Comparison of ENCODE assay signal across 2 cellular contexts in the genomic region with DNA sequence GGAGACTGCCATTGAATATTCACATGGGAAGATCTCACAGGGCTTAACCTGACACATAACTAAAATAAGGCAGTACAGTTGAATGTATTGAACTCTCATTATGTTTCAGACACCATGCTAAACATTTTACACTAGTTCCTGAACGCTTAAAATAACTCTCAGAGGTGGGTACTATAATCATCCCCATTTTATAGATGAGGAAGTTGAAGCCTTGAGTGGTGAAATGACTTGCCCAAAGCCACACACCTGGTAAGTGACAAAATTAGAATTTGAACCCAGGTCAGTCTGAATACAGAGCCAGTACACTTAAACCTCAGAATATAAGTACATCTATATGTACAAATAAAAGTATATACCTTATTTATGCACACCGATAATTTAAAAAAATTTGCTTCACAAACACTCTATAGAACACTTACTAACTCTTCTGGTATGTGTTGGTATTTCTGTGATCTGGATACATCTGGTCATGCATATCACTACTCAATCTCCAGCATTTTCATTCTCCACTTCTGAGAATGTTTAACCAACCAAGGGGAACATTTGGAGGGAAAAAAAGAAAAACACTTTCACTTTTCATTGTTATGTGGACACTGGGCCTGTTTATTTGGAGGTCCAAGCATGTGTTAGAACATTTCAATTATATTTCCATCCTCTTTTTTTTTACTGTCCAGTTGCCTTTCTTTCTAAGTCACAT.
TF ChIP-seq lines count a peak whose summit lies in the region.

No MANE protein-coding gene starts in this region.

TF ChIP-seq in GM12891, 5 proteins besides CTCF, POLR2A, EP300 and RAD21:
- TF ChIP-seq POU2F2 (IDR thresholded peaks at IDR 0.05; ENCODE audit: low read depth, low read length) (no peak), SPI1 (IDR thresholded peaks at IDR 0.05; ENCODE audit: low read depth, low read length) (peak; percentile 52; the same call in 1 of the 2 replicates)

TF ChIP-seq in IMR-90, 13 proteins besides CTCF, POLR2A, EP300 and RAD21:
- TF ChIP-seq, protein P1, sequence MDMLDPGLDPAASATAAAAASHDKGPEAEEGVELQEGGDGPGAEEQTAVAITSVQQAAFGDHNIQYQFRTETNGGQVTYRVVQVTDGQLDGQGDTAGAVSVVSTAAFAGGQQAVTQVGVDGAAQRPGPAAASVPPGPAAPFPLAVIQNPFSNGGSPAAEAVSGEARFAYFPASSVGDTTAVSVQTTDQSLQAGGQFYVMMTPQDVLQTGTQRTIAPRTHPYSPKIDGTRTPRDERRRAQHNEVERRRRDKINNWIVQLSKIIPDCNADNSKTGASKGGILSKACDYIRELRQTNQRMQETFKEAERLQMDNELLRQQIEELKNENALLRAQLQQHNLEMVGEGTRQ (IDR thresholded peaks at IDR 0.05; ENCODE audit: low read depth, low read length) = no peak
- no peak for TF ChIP-seq MXI1 (IDR thresholded peaks at IDR 0.05; ENCODE audit: borderline replicate concordance, low read depth, low read length)
- TF ChIP-seq BHLHE40 (IDR thresholded peaks at IDR 0.05; ENCODE audit: low read depth, low read length) = no peak
- TF ChIP-seq ELK1 (IDR thresholded peaks at IDR 0.05; ENCODE audit: borderline replicate concordance, low read depth, low read length) = no peak
